In genomic region chr6:39923394-39923793, GRCh38 we compare ENCODE assay signal across 12 cellular contexts. TPM values are rescaled to one million over a fixed set of nuclear protein-coding genes. Genes with fewer than 3 reads are reported as not detected.
DNase-seq lines count a peak whose midpoint lies in the region; ATAC-seq and TF ChIP-seq lines count a peak whose summit lies in the region.
"Had no signal": no experiment of that assay in that cellular context is flagged by ENCODE, and none has a peak within 500 bp of the region (broad histone marks: within the 10 kb centered on the region; RNA-seq: fewer than 3 reads in every experiment).

No MANE protein-coding gene starts in this region.

- no peak for TF ChIP-seq CTCF in adrenal gland (IDR thresholded peaks at IDR 0.05)

- peak overlapping the region in 4 of 5 donors; percentile 14 to 83 (median 20) for H3K9ac ChIP-seq in subcutaneous abdominal adipose tissue (ENCODE audit: low read length in 5 of 5)
- H3K9ac ChIP-seq: KMS-11 had no signal

- CTCF ChIA-PET in HEK293T (lab: Yijun Ruan, JAX), result no interaction called here

- intact Hi-C loops in adrenal gland (cut with DNase I) (loop anchor here in 1 of 2 donors (2.0 kb wide), 1 partner anchor 15 kb away; no protein-coding TSS in a partner anchor), left ventricle myocardium superior (cut with micrococcal nuclease) (no loop called here)

- H3K36me3 ChIP-seq in adrenal gland (replicated peaks in 1 of 2), result peaks cover 0 to 18% of the 10 kb centered on the region in 2 donors
- H3K36me3 ChIP-seq in subcutaneous abdominal adipose tissue (ENCODE audit: control insufficient read depth in 5 of 5, insufficient read depth in 5 of 5, low read length in 5 of 5), result peaks cover 6 to 49% (median 39%) of the 10 kb centered on the region in 5 donors

- H3K4me1 ChIP-seq in adrenal gland (replicated peaks in 1 of 2) (peaks cover 8 to 19% of the 10 kb centered on the region in 2 donors), subcutaneous abdominal adipose tissue (ENCODE audit: control insufficient read depth in 5 of 5, insufficient read depth in 5 of 5, low read length in 5 of 5) (peaks cover 2 to 64% (median 44%) of the 10 kb centered on the region in 5 donors)

- peak overlapping the region; percentile 3 for H3K4me3 ChIP-seq in Jurkat, Clone E6-1 (ENCODE audit: low read length)
- H3K4me3 ChIP-seq in adrenal gland, result no peak overlapping the region
- no peak overlapping the region for H3K4me3 ChIP-seq in subcutaneous abdominal adipose tissue (ENCODE audit: low read depth in 1 of 5, low read length in 5 of 5)
- H3K4me3 ChIP-seq: GM23338 had no signal

- no peaks in the 10 kb centered on the region for H3K27me3 ChIP-seq in adrenal gland
- no peaks in the 10 kb centered on the region for H3K27me3 ChIP-seq in subcutaneous abdominal adipose tissue (ENCODE audit: control insufficient read depth in 5 of 5, insufficient read depth in 4 of 5, low read length in 5 of 5)

- WGBS in adrenal gland, 4 donors, result 56 to 93% (median 90%) methylated on average over 4 to 5 of the region's 5 CpGs; no CpG with 5 or more reads in 1 of the 4 donors

- DNase-seq in Jurkat, Clone E6-1 (ENCODE audit: low read depth, low spot score), result no peak
- peak in 5 of 7 donors; percentile 89 to 98 (median 91) for DNase-seq in adrenal gland
- peak; percentile 85 for DNase-seq in left ventricle myocardium superior
- DNase-seq in HEK293T (ENCODE audit: extremely low spot score), result no peak
- no peak for DNase-seq in dedifferentiated amniotic fluid mesenchymal stem cell (ENCODE audit: extremely low spot score)
- DNase-seq: activated gamma-delta T cell; central memory CD4-positive, alpha-beta T cell; NCI-H226 had no signal

- peak; percentile 87 for ATAC-seq in left ventricle myocardium superior
- no peak for ATAC-seq in GM18858 (IDR thresholded peaks at IDR 0.05; ENCODE audit: unreplicated experiment)
- ATAC-seq: GM23338 had no signal

- H3K9me3 ChIP-seq in adrenal gland (replicated peaks in 1 of 3), result no peaks in the 10 kb centered on the region
- H3K9me3 ChIP-seq in subcutaneous abdominal adipose tissue (ENCODE audit: control insufficient read depth in 5 of 5, low read length in 5 of 5), result no peaks in the 10 kb centered on the region

- POLR2A ChIA-PET in HEK293T (lab: Yijun Ruan, JAX), result no interaction called here

- TF ChIP-seq POLR2A in adrenal gland (IDR thresholded peaks at IDR 0.05), result no peak

- peak overlapping the region in 3 of 5 donors; percentile 22 to 55 (median 44) for H3K27ac ChIP-seq in adrenal gland
- peak overlapping the region; percentile 85 for H3K27ac ChIP-seq in subcutaneous abdominal adipose tissue (ENCODE audit: low read depth, low read length)
- H3K27ac ChIP-seq: KMS-11 had no signal

TF ChIP-seq in HEK293T, 16 proteins besides CTCF, POLR2A, EP300 and RAD21:
- TF ChIP-seq TARDBP (IDR thresholded peaks at IDR 0.05) (no peak), BHLHE40 (IDR thresholded peaks at IDR 0.05; ENCODE audit: borderline replicate concordance) (no peak), FOXK2 (IDR thresholded peaks at IDR 0.05) (no peak), ARNT (IDR thresholded peaks at IDR 0.05) (no peak), ELF4 (IDR thresholded peaks at IDR 0.05) (no peak)
- TF ChIP-seq, protein P1, sequence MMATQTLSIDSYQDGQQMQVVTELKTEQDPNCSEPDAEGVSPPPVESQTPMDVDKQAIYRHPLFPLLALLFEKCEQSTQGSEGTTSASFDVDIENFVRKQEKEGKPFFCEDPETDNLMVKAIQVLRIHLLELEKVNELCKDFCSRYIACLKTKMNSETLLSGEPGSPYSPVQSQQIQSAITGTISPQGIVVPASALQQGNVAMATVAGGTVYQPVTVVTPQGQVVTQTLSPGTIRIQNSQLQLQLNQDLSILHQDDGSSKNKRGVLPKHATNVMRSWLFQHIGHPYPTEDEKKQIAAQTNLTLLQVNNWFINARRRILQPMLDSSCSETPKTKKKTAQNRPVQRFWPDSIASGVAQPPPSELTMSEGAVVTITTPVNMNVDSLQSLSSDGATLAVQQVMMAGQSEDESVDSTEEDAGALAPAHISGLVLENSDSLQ (IDR thresholded peaks at IDR 0.05), result no peak

RNA-seq across cellular contexts. Expression of gene MOCS1, which starts 10.9 kb away (rescaled TPM):
- 24.8 TPM for polyA plus RNA-seq in Jurkat, Clone E6-1 (2012; ENCODE audit: insufficient read depth, insufficient read length)
- total RNA-seq in adrenal gland, result 10 to 100 TPM; 24.3 to 41.4 (median 28.1) TPM
- polyA plus RNA-seq in adrenal gland, result 10 to 100 TPM; 10.2 to 22.7 (median 15.4) TPM
- total RNA-seq in left ventricle myocardium superior, result 24.7 TPM

Comparison
In these comparisons a context has a peak if more than half of its experiments do, and no peak if none do; other contexts are left out.
1. DNase-seq: peak in adrenal gland (5 of 7) and left ventricle myocardium superior (single experiment); none in Jurkat, Clone E6-1 (single experiment), HEK293T (single experiment) and dedifferentiated amniotic fluid mesenchymal stem cell (single experiment).